Comparison of ENCODE assay signal across 8 cellular contexts in genomic region chr11:11028017-11028692, GRCh38.
A peak's percentile ranks its signal among the peaks of the same experiment; 100 is the strongest.
DNase-seq lines count a peak whose midpoint lies in the region; ATAC-seq, FAIRE-seq and TF ChIP-seq lines count a peak whose summit lies in the region.

No MANE protein-coding gene starts in this region.

- no peak overlapping the region for H2AFZ ChIP-seq in endothelial cell of umbilical vein (ENCODE audit: low read depth, low read length)

- H3K9me3 Mint-ChIP-seq in natural killer cell = no peaks in the 10 kb centered on the region
- H3K9me3 Mint-ChIP-seq in stimulated activated effector memory CD8-positive, alpha-beta T cell treated with anti-CD3 and anti-CD28 coated beads, Interleukin-12 subunit alpha, Interleukin-12 subunit beta, amount 100 ng/mL, for 72 hours = no peaks in the 10 kb centered on the region

- no peaks in the 10 kb centered on the region for H3K79me2 ChIP-seq in endothelial cell of umbilical vein (ENCODE audit: control insufficient read depth, insufficient read depth, low read length)

- H3K36me3 ChIP-seq in endothelial cell of umbilical vein (ENCODE audit: control insufficient read depth in 2 of 2, extremely low read depth in 1 of 2, insufficient read depth in 2 of 2, low read length in 2 of 2) = no peaks in the 10 kb centered on the region

- H3K27ac ChIP-seq in endothelial cell of umbilical vein (ENCODE audit: insufficient read depth, low read depth, low read length) = no peak overlapping the region

- dilution Hi-C loops in endothelial cell of umbilical vein (cut with MboI; ENCODE audit: extremely low pct_ligation_motif_present, low sequenced_read_pairs) = no loop called here

- H3K4me1 Mint-ChIP-seq in natural killer cell = no peaks in the 10 kb centered on the region
- H3K4me1 Mint-ChIP-seq in stimulated activated effector memory CD8-positive, alpha-beta T cell treated with anti-CD3 and anti-CD28 coated beads, Interleukin-12 subunit alpha, Interleukin-12 subunit beta, amount 100 ng/mL, for 72 hours = no peaks in the 10 kb centered on the region

- POLR2A ChIA-PET in endothelial cell of umbilical vein (lab: Charles Lee) = interaction anchor here (1.2 kb wide), 1 partner anchor 219 kb away, joined by 9 read pairs; the partner anchor contains the start of gene EIF4G2

- no peak overlapping the region for H3K4me2 ChIP-seq in endothelial cell of umbilical vein (ENCODE audit: insufficient read depth, low read length)

- no peak overlapping the region for H3K4me3 Mint-ChIP-seq in natural killer cell
- H3K4me3 Mint-ChIP-seq in stimulated activated effector memory CD8-positive, alpha-beta T cell treated with anti-CD3 and anti-CD28 coated beads, Interleukin-12 subunit alpha, Interleukin-12 subunit beta, amount 100 ng/mL, for 72 hours = no peak overlapping the region

- H3K27ac Mint-ChIP-seq in natural killer cell = no peak overlapping the region
- no peak overlapping the region for H3K27ac Mint-ChIP-seq in stimulated activated effector memory CD8-positive, alpha-beta T cell treated with anti-CD3 and anti-CD28 coated beads, Interleukin-12 subunit alpha, Interleukin-12 subunit beta, amount 100 ng/mL, for 72 hours

- FAIRE-seq in endothelial cell of umbilical vein (lab: Jason Lieb, UNC) = peak; percentile 53

- H3K27me3 ChIP-seq in endothelial cell of umbilical vein (ENCODE audit: control insufficient read depth in 2 of 2, insufficient read depth in 2 of 2, low read length in 2 of 2) = peaks cover 4 to 6% of the 10 kb centered on the region in 2 experiments

- no TSS peak for BruUV-seq in endothelial cell of umbilical vein (replicated peaks; lab: Mats Ljungman, UMichigan)

- ATAC-seq in HG03280 (IDR thresholded peaks at IDR 0.05; ENCODE audit: unreplicated experiment) (peak; percentile 66), natural killer cell (peak; percentile 77 to 87 (median 82)), HG02870 (IDR thresholded peaks at IDR 0.05; ENCODE audit: unreplicated experiment) (no peak)
- ATAC-seq in stimulated activated effector memory CD8-positive, alpha-beta T cell treated with anti-CD3 and anti-CD28 coated beads, Interleukin-12 subunit alpha, Interleukin-12 subunit beta, amount 100 ng/mL, for 72 hours = peak; percentile 84

- CTCF ChIA-PET in endothelial cell of umbilical vein (lab: Charles Lee) = interaction anchor here (0.5 to 7.5 kb wide), 61 partner anchors 9 to 1253 kb away, joined by 3 to 227 read pairs (median 4); partner anchors contain the start of genes EIF4G2, GALNT18 and ZBED5

- H3K9me1 ChIP-seq in endothelial cell of umbilical vein (replicated peaks; ENCODE audit: control insufficient read depth, extremely low read depth, insufficient read depth, low read length) = no peaks in the 10 kb centered on the region

- peaks cover 17 to 30% of the 10 kb centered on the region in 2 donors for H3K27me3 Mint-ChIP-seq in natural killer cell (ENCODE audit: low read depth in 2 of 2)

- TF ChIP-seq POLR2A in endothelial cell of umbilical vein (IDR thresholded peaks at IDR 0.05; ENCODE audit: low read depth, low read length) = no peak

- H4K20me1 ChIP-seq in endothelial cell of umbilical vein (replicated peaks; ENCODE audit: control insufficient read depth, extremely low read depth, insufficient read depth, low read length) = no peaks in the 10 kb centered on the region

- peaks cover 8% of the 10 kb centered on the region for H3K4me1 ChIP-seq in endothelial cell of umbilical vein (ENCODE audit: control insufficient read depth, extremely low read depth, insufficient read depth, low read length)

- peak; percentile 88 for DNase-seq in ELF-1 (ENCODE audit: low read depth, low spot score)
- DNase-seq in NCI-H69 (lab: John Stamatoyannopoulos, UW) = peak; percentile 88
- DNase-seq in activated CD8-positive, alpha-beta memory T cell treated with anti-CD3 and anti-CD28 coated beads for 1 hour (ENCODE audit: extremely low read depth in 1 of 2, low read depth in 1 of 2) = peak; percentile 37 to 66
- peak; percentile 52 for DNase-seq in endothelial cell of umbilical vein (ENCODE audit: low read depth, low spot score)
- DNase-seq in natural killer cell = peak; percentile 56
- DNase-seq in stimulated activated effector memory CD8-positive, alpha-beta T cell treated with anti-CD3 and anti-CD28 coated beads, Interleukin-12 subunit alpha, Interleukin-12 subunit beta, amount 100 ng/mL, for 72 hours (ENCODE audit: low spot score in 2 of 2) = peak; percentile 61 to 82

- intact Hi-C loops in endothelial cell of umbilical vein (cut with micrococcal nuclease) = loop anchor here (1.0 to 5.0 kb wide), 4 partner anchors 129 to 1254 kb away; no protein-coding TSS in a partner anchor
- intact Hi-C loops in natural killer cell (cut with micrococcal nuclease) = loop anchor here (1.0 kb wide), 1 partner anchor 759 kb away; no protein-coding TSS in a partner anchor

- TF ChIP-seq CTCF in endothelial cell of umbilical vein (IDR thresholded peaks at IDR 0.05; ENCODE audit: extremely low read depth in 1 of 2, insufficient read depth in 1 of 2, low read depth in 1 of 2, low read length in 2 of 2) = peak; percentile 70 to 81
- peak; percentile 79 for TF ChIP-seq CTCF in natural killer cell (IDR thresholded peaks at IDR 0.05)

- H3K36me3 Mint-ChIP-seq in natural killer cell = no peaks in the 10 kb centered on the region
- H3K36me3 Mint-ChIP-seq in stimulated activated effector memory CD8-positive, alpha-beta T cell treated with anti-CD3 and anti-CD28 coated beads, Interleukin-12 subunit alpha, Interleukin-12 subunit beta, amount 100 ng/mL, for 72 hours = no peaks in the 10 kb centered on the region

- H3K9ac ChIP-seq in endothelial cell of umbilical vein (replicated peaks; ENCODE audit: extremely low read depth, insufficient read depth, low read length) = no peak overlapping the region

- H3K4me3 ChIP-seq in endothelial cell of umbilical vein (replicated peaks in 1 of 3; ENCODE audit: insufficient read depth in 1 of 3, low read depth in 1 of 3, low read length in 3 of 3) = no peak overlapping the region

- no peaks in the 10 kb centered on the region for H3K9me3 ChIP-seq in endothelial cell of umbilical vein (replicated peaks; ENCODE audit: control insufficient read depth, insufficient read depth, low read length)

TF ChIP-seq in endothelial cell of umbilical vein, 7 proteins besides CTCF, POLR2A, EP300 and RAD21:
- TF ChIP-seq JUN (IDR thresholded peaks at IDR 0.05; ENCODE audit: borderline replicate concordance, insufficient read depth, insufficient read length, low read depth) = no peak
- TF ChIP-seq EZH2 (IDR thresholded peaks at IDR 0.05; ENCODE audit: borderline replicate concordance, low read depth, low read length, severe bottlenecking) = no peak
- TF ChIP-seq GATA2 (IDR thresholded peaks at IDR 0.05; ENCODE audit: insufficient read depth, insufficient read length, low read depth, low read length) = no peak
- no peak for TF ChIP-seq MYC (IDR thresholded peaks at IDR 0.05; ENCODE audit: low read depth, low read length)
- no peak for TF ChIP-seq FOS (IDR thresholded peaks at IDR 0.05; ENCODE audit: borderline replicate concordance, insufficient read depth, low read length)
- TF ChIP-seq MAX (IDR thresholded peaks at IDR 0.05; ENCODE audit: insufficient read depth, insufficient read length) = no peak
- no peak for TF ChIP-seq POLR2AphosphoS5 (IDR thresholded peaks at IDR 0.05; ENCODE audit: insufficient read depth, low read depth, low read length)
